In the genomic region with DNA sequence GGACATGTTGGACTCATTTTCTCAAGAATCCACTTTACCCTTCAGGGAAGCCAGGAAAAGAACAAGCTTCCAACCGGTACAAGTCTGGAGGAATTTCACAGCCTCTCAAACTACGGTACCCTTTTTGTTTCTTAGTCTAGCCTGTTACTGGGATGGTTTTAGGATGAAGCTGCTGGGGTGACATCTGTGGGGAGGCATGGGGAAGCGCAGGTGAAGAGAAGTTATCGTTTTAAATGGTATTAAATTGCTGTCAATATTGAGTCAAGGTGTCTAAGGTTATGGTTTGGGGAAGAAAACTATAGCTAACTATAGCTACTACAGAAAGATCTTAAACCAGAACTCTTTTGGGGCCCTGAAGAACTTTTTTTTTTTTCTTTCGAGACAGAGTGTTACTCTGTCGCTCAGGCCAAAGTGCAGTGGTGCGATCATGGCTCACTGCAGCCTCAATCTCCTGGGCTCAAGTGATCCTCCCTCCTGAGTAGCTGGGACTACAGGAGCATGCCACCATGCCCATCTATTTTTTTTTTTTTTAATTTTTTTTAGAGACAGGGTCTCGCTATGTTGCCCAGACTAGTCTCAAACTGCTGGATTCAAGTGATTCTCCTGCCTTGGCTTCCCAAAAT, we compare ENCODE assay signal across 9 cellular contexts.
DNase-seq lines count a peak whose midpoint lies in the region; ATAC-seq lines count a peak whose summit lies in the region.
"Had no signal": no experiment of that assay in that cellular context is flagged by ENCODE, and none has a peak within 500 bp of the region (broad histone marks: within the 10 kb centered on the region; RNA-seq: fewer than 3 reads in every experiment).

No MANE protein-coding gene starts in this region.

- DNase-seq in HCEC 1CT, result peak; percentile 34
- peak; percentile 32 for DNase-seq in astrocyte of the hippocampus (ENCODE audit: low read depth, low spot score)
- peak; percentile 38 for DNase-seq in iPS-NIHi7 (ENCODE audit: extremely low spot score)
- DNase-seq in LoVo (ENCODE audit: low spot score), result no peak
- DNase-seq: MM.1S had no signal

- no peaks in the 10 kb centered on the region for H3K9me3 ChIP-seq in skeletal muscle tissue (ENCODE audit: control insufficient read depth in 3 of 3, low read length in 3 of 3)

- peak overlapping the region; percentile 81 for H3K27ac ChIP-seq in skeletal muscle tissue (ENCODE audit: low read depth, low read length)

- peaks cover 0 to 2% (median 0%) of the 10 kb centered on the region in 3 donors for H3K36me3 ChIP-seq in skeletal muscle tissue (ENCODE audit: control insufficient read depth in 3 of 3, insufficient read depth in 3 of 3, low read length in 3 of 3)

- H3K9ac ChIP-seq in skeletal muscle tissue (ENCODE audit: low read depth in 1 of 3, low read length in 3 of 3), result peak overlapping the region; percentile 48 to 81 (median 54)

- no peaks in the 10 kb centered on the region for H3K27me3 ChIP-seq in skeletal muscle tissue (ENCODE audit: control insufficient read depth in 3 of 3, insufficient read depth in 3 of 3, low read length in 3 of 3)

- peaks cover 40 to 55% (median 44%) of the 10 kb centered on the region in 3 donors for H3K4me1 ChIP-seq in skeletal muscle tissue (ENCODE audit: control insufficient read depth in 3 of 3, insufficient read depth in 3 of 3, low read length in 3 of 3)

- H3K4me3 ChIP-seq in skeletal muscle tissue (ENCODE audit: low read length in 3 of 3), result peak overlapping the region; percentile 34 to 65 (median 64)

- no peak for ATAC-seq in GM21381 (IDR thresholded peaks at IDR 0.05; ENCODE audit: unreplicated experiment)
- no peak for ATAC-seq in GM18861 (IDR thresholded peaks at IDR 0.05; ENCODE audit: unreplicated experiment)
- no peak for ATAC-seq in HG03159 (IDR thresholded peaks at IDR 0.05; ENCODE audit: unreplicated experiment)
